12 cellular contexts compared by ENCODE assay signal in genomic region chr12:51027342-51027835, GRCh38. TPM values are rescaled to one million over a fixed set of nuclear protein-coding genes. Genes with fewer than 3 reads are reported as not detected.
DNase-seq lines count a peak whose midpoint lies in the region; ATAC-seq and TF ChIP-seq lines count a peak whose summit lies in the region.
"Had no signal": no experiment of that assay in that cellular context is flagged by ENCODE, and none has a peak within 500 bp of the region (broad histone marks: within the 10 kb centered on the region; RNA-seq: fewer than 3 reads in every experiment).

No MANE protein-coding gene starts in this region.

- H3K27me3 Mint-ChIP-seq in activated T-cell treated with anti-CD3 and anti-CD28 coated beads, Interleukin-2, amount 50 U/mL, for 4 hours (ENCODE audit: low read depth) = no peaks in the 10 kb centered on the region
- H3K27me3 Mint-ChIP-seq in T-cell = no peaks in the 10 kb centered on the region
- peaks cover 6 to 8% of the 10 kb centered on the region in 2 donors for H3K27me3 Mint-ChIP-seq in effector memory CD8-positive, alpha-beta T cell

- H3K79me2 ChIP-seq in smooth muscle cell (ENCODE audit: low read depth) = peaks cover 29% of the 10 kb centered on the region

- 79% methylated on average over 15 of the region's 15 CpGs for WGBS in smooth muscle cell (ENCODE audit: low lambda C conversion rate)

- peak overlapping the region; percentile 34 for H3K4me3 ChIP-seq in smooth muscle cell

- H3K27me3 ChIP-seq in smooth muscle cell (ENCODE audit: low read depth) (no peaks in the 10 kb centered on the region), foreskin keratinocyte (no peaks in the 10 kb centered on the region)
- H3K27me3 ChIP-seq: adrenal gland had no signal

- H3K4me1 Mint-ChIP-seq in activated T-cell treated with anti-CD3 and anti-CD28 coated beads, Interleukin-2, amount 50 U/mL, for 4 hours (ENCODE audit: low read depth) = peaks cover 44% of the 10 kb centered on the region
- peaks cover 44 to 48% (median 46%) of the 10 kb centered on the region in 3 donors for H3K4me1 Mint-ChIP-seq in T-cell
- H3K4me1 Mint-ChIP-seq in effector memory CD8-positive, alpha-beta T cell (ENCODE audit: low read depth in 2 of 2) = peaks cover 26 to 33% of the 10 kb centered on the region in 2 donors

- H3K36me3 Mint-ChIP-seq in activated T-cell treated with anti-CD3 and anti-CD28 coated beads, Interleukin-2, amount 50 U/mL, for 4 hours (ENCODE audit: insufficient read depth) = no peaks in the 10 kb centered on the region
- H3K36me3 Mint-ChIP-seq in T-cell = no peaks in the 10 kb centered on the region
- peaks cover 9% of the 10 kb centered on the region for H3K36me3 Mint-ChIP-seq in effector memory CD8-positive, alpha-beta T cell (ENCODE audit: insufficient read depth)

- TF ChIP-seq CTCF in smooth muscle cell (IDR thresholded peaks at IDR 0.05; ENCODE audit: borderline replicate concordance, insufficient read depth, poor library complexity, severe bottlenecking) (no peak), foreskin keratinocyte (conservative IDR thresholded peaks at IDR 0.05) (no peak)

- no peaks in the 10 kb centered on the region for H3K9me3 Mint-ChIP-seq in activated T-cell treated with anti-CD3 and anti-CD28 coated beads, Interleukin-2, amount 50 U/mL, for 4 hours
- no peaks in the 10 kb centered on the region for H3K9me3 Mint-ChIP-seq in T-cell
- no peaks in the 10 kb centered on the region for H3K9me3 Mint-ChIP-seq in effector memory CD8-positive, alpha-beta T cell

- H3K27ac ChIP-seq in smooth muscle cell (ENCODE audit: low read depth) (peak overlapping the region; percentile 16), foreskin keratinocyte (no peak overlapping the region)

- peak overlapping the region; percentile 76 to 82 for H3K27ac Mint-ChIP-seq in T-cell
- no peak overlapping the region for H3K27ac Mint-ChIP-seq in effector memory CD8-positive, alpha-beta T cell

- CTCF ChIA-PET in T-cell (lab: Charles Lee) = interaction anchor here (0.6 to 3.8 kb wide), 8 partner anchors 18 to 263 kb away, joined by 3 to 34 read pairs (median 8); partner anchors contain the start of gene ATF1 (in 1 of the 2)

- peaks cover 4% of the 10 kb centered on the region for H4K20me1 ChIP-seq in smooth muscle cell (ENCODE audit: low read depth)

- no peak for ATAC-seq in activated T-cell treated with anti-CD3 and anti-CD28 coated beads, Interleukin-2, amount 50 U/mL, for 4 hours
- ATAC-seq in T-cell (replicated peaks in 1 of 4) = no peak
- no peak for ATAC-seq in effector memory CD8-positive, alpha-beta T cell (replicated peaks)
- ATAC-seq in foreskin keratinocyte = no peak
- no peak for ATAC-seq in HG02870 (IDR thresholded peaks at IDR 0.05; ENCODE audit: unreplicated experiment)

- no peaks in the 10 kb centered on the region for H3K9me3 ChIP-seq in smooth muscle cell (replicated peaks; ENCODE audit: low read depth)
- H3K9me3 ChIP-seq: adrenal gland, left ventricle myocardium inferior had no signal

- no peak overlapping the region for H3K9ac ChIP-seq in smooth muscle cell (ENCODE audit: low read depth)

- peak overlapping the region; percentile 53 for H3K4me2 ChIP-seq in smooth muscle cell

- no peak for DNase-seq in activated T-cell treated with anti-CD3 and anti-CD28 coated beads, Interleukin-2, amount 50 U/mL, for 4 hours
- no peak for DNase-seq in activated T-cell treated with anti-CD3 and anti-CD28 coated beads for 4 hours
- no peak for DNase-seq in T-cell
- no peak for DNase-seq in effector memory CD8-positive, alpha-beta T cell
- no peak for DNase-seq in smooth muscle cell (lab: John Stamatoyannopoulos, UW; ENCODE audit: unreplicated experiment)
- DNase-seq in NCI-H82 treated with DMSO at 0.1 percent for 48 hours (lab: John Stamatoyannopoulos, UW; ENCODE audit: unreplicated experiment) = no peak
- no peak for DNase-seq in foreskin keratinocyte
- DNase-seq: activated CD8-positive, alpha-beta memory T cell treated with anti-CD3 and anti-CD28 coated beads for 24 hours; left ventricle myocardium inferior; NCI-H1694 treated with DMSO at 0.1 percent for 48 hours had no signal

- peak overlapping the region; percentile 95 for H3K4me3 Mint-ChIP-seq in activated T-cell treated with anti-CD3 and anti-CD28 coated beads, Interleukin-2, amount 50 U/mL, for 4 hours
- peak overlapping the region; percentile 57 to 98 (median 65) for H3K4me3 Mint-ChIP-seq in T-cell
- peak overlapping the region; percentile 33 to 64 for H3K4me3 Mint-ChIP-seq in effector memory CD8-positive, alpha-beta T cell

- H3K4me1 ChIP-seq in smooth muscle cell (ENCODE audit: low read depth) (peaks cover 24% of the 10 kb centered on the region), foreskin keratinocyte (peaks cover 10% of the 10 kb centered on the region)

- no peaks in the 10 kb centered on the region for H3K36me3 ChIP-seq in smooth muscle cell (ENCODE audit: low read depth)
- H3K36me3 ChIP-seq: adrenal gland, left ventricle myocardium inferior had no signal

- POLR2A ChIA-PET in T-cell (lab: Charles Lee) = interaction anchor here in 1 of 2 donors (0.5 to 0.7 kb wide), 2 partner anchors 15 to 17 kb away, joined by 3 to 9 read pairs; no protein-coding TSS in a partner anchor

- H2AFZ ChIP-seq in smooth muscle cell (ENCODE audit: low read depth) = no peak overlapping the region

- peaks cover 9% of the 10 kb centered on the region for H3F3A ChIP-seq in smooth muscle cell (ENCODE audit: low read depth)

RNA-seq across cellular contexts. Expression of gene SLC11A2, which starts 1.2 kb away (rescaled TPM):
- 10 to 100 TPM; 39.1 to 45.0 (median 39.3) TPM for total RNA-seq in activated T-cell treated with anti-CD3 and anti-CD28 coated beads, Interleukin-2, amount 50 U/mL, for 4 hours
- total RNA-seq in T-cell (10 to 100 TPM; 46.5 to 62.2 (median 52.3) TPM), smooth muscle cell (31.3 and 52.9 TPM in 2 replicates), foreskin keratinocyte (22.9 and 25.3 TPM in 2 replicates)
- polyA plus RNA-seq in smooth muscle cell (22.9 and 26.5 TPM in 2 replicates), foreskin keratinocyte (9.4 and 10.3 TPM in 2 replicates)

RNA-seq across cellular contexts. Expression of gene LETMD1, which starts 20.7 kb away (rescaled TPM):
- 10 to 100 TPM; 40.6 to 47.6 (median 42.5) TPM for total RNA-seq in activated T-cell treated with anti-CD3 and anti-CD28 coated beads, Interleukin-2, amount 50 U/mL, for 4 hours
- total RNA-seq in T-cell (10 to 100 TPM; 70.9 to 87.5 (median 71.9) TPM), smooth muscle cell (32.9 and 45.4 TPM in 2 replicates), foreskin keratinocyte (21.8 and 23.3 TPM in 2 replicates)
- polyA plus RNA-seq in smooth muscle cell (8.9 and 10.8 TPM in 2 replicates), foreskin keratinocyte (18.0 and 18.5 TPM in 2 replicates)

RNA-seq across cellular contexts. Expression of gene CSRNP2, which starts 56.0 kb away (rescaled TPM):
- 10 to 100 TPM; 20.7 to 22.5 (median 21.5) TPM for total RNA-seq in activated T-cell treated with anti-CD3 and anti-CD28 coated beads, Interleukin-2, amount 50 U/mL, for 4 hours
- 10 to 100 TPM; 24.4 to 37.3 (median 34.3) TPM for total RNA-seq in T-cell
- total RNA-seq in smooth muscle cell = 33.8 and 37.2 TPM in 2 replicates
- polyA plus RNA-seq in smooth muscle cell = 26.3 and 27.2 TPM in 2 replicates
- 13.8 and 15.6 TPM in 2 replicates for total RNA-seq in foreskin keratinocyte
- 6.4 and 7.0 TPM in 2 replicates for polyA plus RNA-seq in foreskin keratinocyte

Comparison
In these comparisons a context has a peak if more than half of its experiments do, and no peak if none do; other contexts are left out.
1. H3K27ac Mint-ChIP-seq: peak in T-cell (2 of 2); none in effector memory CD8-positive, alpha-beta T cell (0 of 2).
2. Peak in every context shown above with its lines, with median percentiles within 50 percentile points of each other: H3K4me3 Mint-ChIP-seq.